ENCODE assay signal across 10 cellular contexts in the genomic region with DNA sequence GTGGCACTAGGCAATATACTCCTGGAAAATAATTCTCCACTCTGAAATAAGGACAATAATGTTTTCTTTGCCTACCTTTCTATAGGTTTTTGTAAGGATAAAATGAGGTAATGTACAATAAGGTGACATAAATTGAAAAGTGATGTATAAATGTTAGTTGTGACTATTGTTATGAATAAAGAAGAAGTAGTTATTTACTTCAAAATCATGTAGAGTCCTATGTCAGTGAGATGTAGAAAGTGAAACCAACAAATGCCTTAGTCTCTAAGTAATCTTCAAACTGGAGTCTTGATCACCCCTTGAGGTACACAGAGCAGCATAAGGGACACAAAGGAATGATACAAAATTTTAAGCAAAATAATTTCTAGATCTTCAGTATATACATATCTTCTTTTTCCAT.
DNase-seq lines count a peak whose midpoint lies in the region; ATAC-seq and TF ChIP-seq lines count a peak whose summit lies in the region.
"Had no signal": no experiment of that assay in that cellular context is flagged by ENCODE, and none has a peak within 500 bp of the region (broad histone marks: within the 10 kb centered on the region; RNA-seq: fewer than 3 reads in every experiment).

No MANE protein-coding gene starts in this region.

- no peaks in the 10 kb centered on the region for H3K9me3 Mint-ChIP-seq in activated CD8-positive, alpha-beta memory T cell treated with anti-CD3 and anti-CD28 coated beads, Interleukin-2, amount 10 ng/mL, durations not matched to agents 7 days and 5 days (ENCODE audit: low read depth)
- no peaks in the 10 kb centered on the region for H3K9me3 Mint-ChIP-seq in osteocyte (ENCODE audit: unreplicated experiment)
- H3K9me3 Mint-ChIP-seq in type B pancreatic cell: no peaks in the 10 kb centered on the region

- H3K9me2 ChIP-seq in Loucy (replicated peaks; ENCODE audit: low read depth, low read length): no peaks in the 10 kb centered on the region

- in situ Hi-C loops in KBM-7 (cut with MboI; ENCODE audit: low pct_unique_long_range_greater_than_20kb, low sequenced_read_pairs): no loop called here

- no peaks in the 10 kb centered on the region for H3K27me3 Mint-ChIP-seq in activated CD8-positive, alpha-beta memory T cell treated with anti-CD3 and anti-CD28 coated beads, Interleukin-2, amount 10 ng/mL, durations not matched to agents 7 days and 5 days
- H3K27me3 Mint-ChIP-seq in osteocyte (ENCODE audit: unreplicated experiment) (no peaks in the 10 kb centered on the region), type B pancreatic cell (no peaks in the 10 kb centered on the region)

- peak overlapping the region; percentile 92 for H2AFZ ChIP-seq in Loucy (ENCODE audit: low read length)

- H3K36me3 ChIP-seq in Loucy (ENCODE audit: insufficient read depth, low read length): no peaks in the 10 kb centered on the region

- peaks cover 26% of the 10 kb centered on the region for H3K4me1 ChIP-seq in Loucy (ENCODE audit: insufficient read depth, low read length, poor library complexity, severe bottlenecking)

- ATAC-seq in activated CD8-positive, alpha-beta memory T cell treated with anti-CD3 and anti-CD28 coated beads, Interleukin-2, amount 10 ng/mL, durations not matched to agents 7 days and 5 days: peak; percentile 80
- peak; percentile 45 for ATAC-seq in HG02759 (IDR thresholded peaks at IDR 0.05; ENCODE audit: unreplicated experiment)
- ATAC-seq: SK-N-SH treated with all-trans-retinoic acid at 6 μM for 48 hours had no signal

- H3K79me2 ChIP-seq in Loucy (ENCODE audit: insufficient read depth, low read length): no peaks in the 10 kb centered on the region

- no peak for TF ChIP-seq CTCF in Loucy (conservative IDR thresholded peaks at IDR 0.05; ENCODE audit: low read length)
- no peak for TF ChIP-seq CTCF in osteocyte (IDR thresholded peaks at IDR 0.05)
- TF ChIP-seq CTCF in type B pancreatic cell (conservative IDR thresholded peaks at IDR 0.05): no peak

- CTCF ChIA-PET in activated CD8-positive, alpha-beta memory T cell treated with anti-CD3 and anti-CD28 coated beads, Interleukin-2, amount 10 ng/mL, durations not matched to agents 7 days and 5 days (lab: Charles Lee): no interaction called here

- no peaks in the 10 kb centered on the region for H3K9me3 ChIP-seq in Loucy (ENCODE audit: insufficient read depth, low read depth, low read length)

- no peak overlapping the region for H3K4me3 Mint-ChIP-seq in activated CD8-positive, alpha-beta memory T cell treated with anti-CD3 and anti-CD28 coated beads, Interleukin-2, amount 10 ng/mL, durations not matched to agents 7 days and 5 days
- H3K4me3 Mint-ChIP-seq in osteocyte (ENCODE audit: unreplicated experiment) (no peak overlapping the region), type B pancreatic cell (no peak overlapping the region)

- no peaks in the 10 kb centered on the region for H3K27me3 ChIP-seq in Loucy (ENCODE audit: insufficient read depth, low read length, poor library complexity, severe bottlenecking)

- H3K4me2 ChIP-seq in Loucy (ENCODE audit: low read depth, low read length, poor library complexity, severe bottlenecking): peak overlapping the region; percentile 68

- H3K9ac ChIP-seq in Loucy (ENCODE audit: low read depth, low read length, poor library complexity, severe bottlenecking): peak overlapping the region; percentile 13

- H3F3A ChIP-seq in Loucy (ENCODE audit: low read depth): no peaks in the 10 kb centered on the region

- H4K20me1 ChIP-seq in Loucy (ENCODE audit: insufficient read depth, low read length, poor library complexity, severe bottlenecking): no peaks in the 10 kb centered on the region

- peaks cover 2% of the 10 kb centered on the region for H3K36me3 Mint-ChIP-seq in activated CD8-positive, alpha-beta memory T cell treated with anti-CD3 and anti-CD28 coated beads, Interleukin-2, amount 10 ng/mL, durations not matched to agents 7 days and 5 days
- H3K36me3 Mint-ChIP-seq in osteocyte (ENCODE audit: unreplicated experiment) (no peaks in the 10 kb centered on the region), type B pancreatic cell (no peaks in the 10 kb centered on the region)

- H3K27ac Mint-ChIP-seq in activated CD8-positive, alpha-beta memory T cell treated with anti-CD3 and anti-CD28 coated beads, Interleukin-2, amount 10 ng/mL, durations not matched to agents 7 days and 5 days: peak overlapping the region; percentile 4
- H3K27ac Mint-ChIP-seq in osteocyte (ENCODE audit: unreplicated experiment) (peak overlapping the region; percentile 38), type B pancreatic cell (no peak overlapping the region)

- peak overlapping the region; percentile 51 for H3K4me3 ChIP-seq in Loucy (ENCODE audit: low read length, poor library complexity, severe bottlenecking)

- H3K4me1 Mint-ChIP-seq in activated CD8-positive, alpha-beta memory T cell treated with anti-CD3 and anti-CD28 coated beads, Interleukin-2, amount 10 ng/mL, durations not matched to agents 7 days and 5 days: peaks cover 21% of the 10 kb centered on the region
- H3K4me1 Mint-ChIP-seq in osteocyte (ENCODE audit: unreplicated experiment) (peaks cover 23% of the 10 kb centered on the region), type B pancreatic cell (ENCODE audit: unreplicated experiment) (no peaks in the 10 kb centered on the region)

- no peak for DNase-seq in activated CD8-positive, alpha-beta memory T cell treated with anti-CD3 and anti-CD28 coated beads, Interleukin-2, amount 10 ng/mL, durations not matched to agents 7 days and 5 days
- DNase-seq in activated CD8-positive, alpha-beta memory T cell treated with anti-CD3 and anti-CD28 coated beads for 24 hours: no peak
- DNase-seq in osteocyte (ENCODE audit: extremely low spot score, unreplicated experiment): no peak
- DNase-seq in KBM-7: no peak
- DNase-seq in NCI-H1105 (lab: John Stamatoyannopoulos, UW): no peak
- no peak for DNase-seq in type B pancreatic cell (ENCODE audit: extremely low spot score, unreplicated experiment)
- DNase-seq: stimulated activated CD4-positive, alpha-beta T cell treated with anti-CD3 and anti-CD28 coated beads, Interleukin-4, amount 100 ng/mL, for 4 hours had no signal
